2 cellular contexts compared by ENCODE assay signal in the genomic region with DNA sequence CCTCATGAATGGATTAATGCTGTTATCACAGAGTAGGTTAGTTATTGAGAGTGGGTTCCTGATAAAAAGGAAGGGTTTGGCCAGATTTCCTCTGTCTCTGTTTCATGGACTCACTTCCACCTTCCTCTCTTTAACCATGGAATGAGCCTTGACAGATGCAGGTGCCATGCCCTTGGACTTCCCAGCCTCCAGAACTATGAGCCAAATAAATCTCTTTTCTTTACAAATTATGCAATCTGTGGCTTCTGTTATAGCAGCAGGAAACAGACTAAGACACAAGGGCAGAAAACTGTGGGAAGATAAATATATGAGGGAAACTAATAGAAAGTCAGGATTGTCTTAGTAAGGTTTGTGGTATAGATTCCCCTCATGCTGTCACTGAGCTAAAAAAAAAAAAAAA.
TF ChIP-seq lines count a peak whose summit lies in the region.

No MANE protein-coding gene starts in this region.

TF ChIP-seq in GM23338, 12 proteins besides CTCF, POLR2A, EP300 and RAD21:
- no peak for TF ChIP-seq EZH2phosphoT487 (IDR thresholded peaks at IDR 0.05; ENCODE audit: unreplicated experiment)
- TF ChIP-seq, protein P1, sequence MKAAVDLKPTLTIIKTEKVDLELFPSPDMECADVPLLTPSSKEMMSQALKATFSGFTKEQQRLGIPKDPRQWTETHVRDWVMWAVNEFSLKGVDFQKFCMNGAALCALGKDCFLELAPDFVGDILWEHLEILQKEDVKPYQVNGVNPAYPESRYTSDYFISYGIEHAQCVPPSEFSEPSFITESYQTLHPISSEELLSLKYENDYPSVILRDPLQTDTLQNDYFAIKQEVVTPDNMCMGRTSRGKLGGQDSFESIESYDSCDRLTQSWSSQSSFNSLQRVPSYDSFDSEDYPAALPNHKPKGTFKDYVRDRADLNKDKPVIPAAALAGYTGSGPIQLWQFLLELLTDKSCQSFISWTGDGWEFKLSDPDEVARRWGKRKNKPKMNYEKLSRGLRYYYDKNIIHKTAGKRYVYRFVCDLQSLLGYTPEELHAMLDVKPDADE (IDR thresholded peaks at IDR 0.05): no peak
- TF ChIP-seq ZNF114 (CRISPR knock-in tag; IDR thresholded peaks at IDR 0.05): no peak
- TF ChIP-seq, protein P2, sequence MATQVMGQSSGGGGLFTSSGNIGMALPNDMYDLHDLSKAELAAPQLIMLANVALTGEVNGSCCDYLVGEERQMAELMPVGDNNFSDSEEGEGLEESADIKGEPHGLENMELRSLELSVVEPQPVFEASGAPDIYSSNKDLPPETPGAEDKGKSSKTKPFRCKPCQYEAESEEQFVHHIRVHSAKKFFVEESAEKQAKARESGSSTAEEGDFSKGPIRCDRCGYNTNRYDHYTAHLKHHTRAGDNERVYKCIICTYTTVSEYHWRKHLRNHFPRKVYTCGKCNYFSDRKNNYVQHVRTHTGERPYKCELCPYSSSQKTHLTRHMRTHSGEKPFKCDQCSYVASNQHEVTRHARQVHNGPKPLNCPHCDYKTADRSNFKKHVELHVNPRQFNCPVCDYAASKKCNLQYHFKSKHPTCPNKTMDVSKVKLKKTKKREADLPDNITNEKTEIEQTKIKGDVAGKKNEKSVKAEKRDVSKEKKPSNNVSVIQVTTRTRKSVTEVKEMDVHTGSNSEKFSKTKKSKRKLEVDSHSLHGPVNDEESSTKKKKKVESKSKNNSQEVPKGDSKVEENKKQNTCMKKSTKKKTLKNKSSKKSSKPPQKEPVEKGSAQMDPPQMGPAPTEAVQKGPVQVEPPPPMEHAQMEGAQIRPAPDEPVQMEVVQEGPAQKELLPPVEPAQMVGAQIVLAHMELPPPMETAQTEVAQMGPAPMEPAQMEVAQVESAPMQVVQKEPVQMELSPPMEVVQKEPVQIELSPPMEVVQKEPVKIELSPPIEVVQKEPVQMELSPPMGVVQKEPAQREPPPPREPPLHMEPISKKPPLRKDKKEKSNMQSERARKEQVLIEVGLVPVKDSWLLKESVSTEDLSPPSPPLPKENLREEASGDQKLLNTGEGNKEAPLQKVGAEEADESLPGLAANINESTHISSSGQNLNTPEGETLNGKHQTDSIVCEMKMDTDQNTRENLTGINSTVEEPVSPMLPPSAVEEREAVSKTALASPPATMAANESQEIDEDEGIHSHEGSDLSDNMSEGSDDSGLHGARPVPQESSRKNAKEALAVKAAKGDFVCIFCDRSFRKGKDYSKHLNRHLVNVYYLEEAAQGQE (IDR thresholded peaks at IDR 0.05; ENCODE audit: unreplicated experiment): no peak
- TF ChIP-seq ZNF331 (CRISPR knock-in tag; IDR thresholded peaks at IDR 0.05; ENCODE audit: low read depth): no peak
- TF ChIP-seq JUNB (IDR thresholded peaks at IDR 0.05; ENCODE audit: unreplicated experiment): no peak
- TF ChIP-seq NANOG (IDR thresholded peaks at IDR 0.05; ENCODE audit: borderline replicate concordance): no peak

TF ChIP-seq in H1, 55 proteins besides CTCF, POLR2A, EP300 and RAD21:
- TF ChIP-seq RXRA (IDR thresholded peaks at IDR 0.05; ENCODE audit: insufficient read depth, low read depth, low read length): no peak
- no peak for TF ChIP-seq TEAD4 (IDR thresholded peaks at IDR 0.05; ENCODE audit: low read depth, low read length)
- no peak for TF ChIP-seq RNF2 (IDR thresholded peaks at IDR 0.05; ENCODE audit: borderline replicate concordance, low read depth, low read length, missing control alignments, poor library complexity, severe bottlenecking)
- no peak for TF ChIP-seq CTBP2 (IDR thresholded peaks at IDR 0.05; ENCODE audit: borderline replicate concordance, insufficient read depth, insufficient read length, low read length)
- TF ChIP-seq NANOG (IDR thresholded peaks at IDR 0.05; ENCODE audit: insufficient read depth, low read depth, low read length, poor library complexity, severe bottlenecking): no peak
- TF ChIP-seq CBX5 (IDR thresholded peaks at IDR 0.05; ENCODE audit: low read depth, low read length): no peak
- TF ChIP-seq SRF (IDR thresholded peaks at IDR 0.05; ENCODE audit: low read depth, low read length): no peak
- no peak for TF ChIP-seq SIN3A (conservative IDR thresholded peaks at IDR 0.05 in 1 of 2, IDR thresholded peaks at IDR 0.05 in 1 of 2; ENCODE audit: low read depth in 1 of 2, low read length in 2 of 2)
- no peak for TF ChIP-seq TAF7 (optimal IDR thresholded peaks at IDR 0.05; ENCODE audit: borderline replicate concordance, low read depth, low read length)
- TF ChIP-seq JUN (IDR thresholded peaks at IDR 0.05; ENCODE audit: low read depth, low read length): no peak
- TF ChIP-seq CBX8 (IDR thresholded peaks at IDR 0.05; ENCODE audit: borderline replicate concordance, low read depth, low read length): no peak
- TF ChIP-seq CHD1 (IDR thresholded peaks at IDR 0.05; ENCODE audit: low read depth, low read length): no peak
- TF ChIP-seq CHD2 (IDR thresholded peaks at IDR 0.05; ENCODE audit: low read length): no peak
- TF ChIP-seq, protein P3, sequence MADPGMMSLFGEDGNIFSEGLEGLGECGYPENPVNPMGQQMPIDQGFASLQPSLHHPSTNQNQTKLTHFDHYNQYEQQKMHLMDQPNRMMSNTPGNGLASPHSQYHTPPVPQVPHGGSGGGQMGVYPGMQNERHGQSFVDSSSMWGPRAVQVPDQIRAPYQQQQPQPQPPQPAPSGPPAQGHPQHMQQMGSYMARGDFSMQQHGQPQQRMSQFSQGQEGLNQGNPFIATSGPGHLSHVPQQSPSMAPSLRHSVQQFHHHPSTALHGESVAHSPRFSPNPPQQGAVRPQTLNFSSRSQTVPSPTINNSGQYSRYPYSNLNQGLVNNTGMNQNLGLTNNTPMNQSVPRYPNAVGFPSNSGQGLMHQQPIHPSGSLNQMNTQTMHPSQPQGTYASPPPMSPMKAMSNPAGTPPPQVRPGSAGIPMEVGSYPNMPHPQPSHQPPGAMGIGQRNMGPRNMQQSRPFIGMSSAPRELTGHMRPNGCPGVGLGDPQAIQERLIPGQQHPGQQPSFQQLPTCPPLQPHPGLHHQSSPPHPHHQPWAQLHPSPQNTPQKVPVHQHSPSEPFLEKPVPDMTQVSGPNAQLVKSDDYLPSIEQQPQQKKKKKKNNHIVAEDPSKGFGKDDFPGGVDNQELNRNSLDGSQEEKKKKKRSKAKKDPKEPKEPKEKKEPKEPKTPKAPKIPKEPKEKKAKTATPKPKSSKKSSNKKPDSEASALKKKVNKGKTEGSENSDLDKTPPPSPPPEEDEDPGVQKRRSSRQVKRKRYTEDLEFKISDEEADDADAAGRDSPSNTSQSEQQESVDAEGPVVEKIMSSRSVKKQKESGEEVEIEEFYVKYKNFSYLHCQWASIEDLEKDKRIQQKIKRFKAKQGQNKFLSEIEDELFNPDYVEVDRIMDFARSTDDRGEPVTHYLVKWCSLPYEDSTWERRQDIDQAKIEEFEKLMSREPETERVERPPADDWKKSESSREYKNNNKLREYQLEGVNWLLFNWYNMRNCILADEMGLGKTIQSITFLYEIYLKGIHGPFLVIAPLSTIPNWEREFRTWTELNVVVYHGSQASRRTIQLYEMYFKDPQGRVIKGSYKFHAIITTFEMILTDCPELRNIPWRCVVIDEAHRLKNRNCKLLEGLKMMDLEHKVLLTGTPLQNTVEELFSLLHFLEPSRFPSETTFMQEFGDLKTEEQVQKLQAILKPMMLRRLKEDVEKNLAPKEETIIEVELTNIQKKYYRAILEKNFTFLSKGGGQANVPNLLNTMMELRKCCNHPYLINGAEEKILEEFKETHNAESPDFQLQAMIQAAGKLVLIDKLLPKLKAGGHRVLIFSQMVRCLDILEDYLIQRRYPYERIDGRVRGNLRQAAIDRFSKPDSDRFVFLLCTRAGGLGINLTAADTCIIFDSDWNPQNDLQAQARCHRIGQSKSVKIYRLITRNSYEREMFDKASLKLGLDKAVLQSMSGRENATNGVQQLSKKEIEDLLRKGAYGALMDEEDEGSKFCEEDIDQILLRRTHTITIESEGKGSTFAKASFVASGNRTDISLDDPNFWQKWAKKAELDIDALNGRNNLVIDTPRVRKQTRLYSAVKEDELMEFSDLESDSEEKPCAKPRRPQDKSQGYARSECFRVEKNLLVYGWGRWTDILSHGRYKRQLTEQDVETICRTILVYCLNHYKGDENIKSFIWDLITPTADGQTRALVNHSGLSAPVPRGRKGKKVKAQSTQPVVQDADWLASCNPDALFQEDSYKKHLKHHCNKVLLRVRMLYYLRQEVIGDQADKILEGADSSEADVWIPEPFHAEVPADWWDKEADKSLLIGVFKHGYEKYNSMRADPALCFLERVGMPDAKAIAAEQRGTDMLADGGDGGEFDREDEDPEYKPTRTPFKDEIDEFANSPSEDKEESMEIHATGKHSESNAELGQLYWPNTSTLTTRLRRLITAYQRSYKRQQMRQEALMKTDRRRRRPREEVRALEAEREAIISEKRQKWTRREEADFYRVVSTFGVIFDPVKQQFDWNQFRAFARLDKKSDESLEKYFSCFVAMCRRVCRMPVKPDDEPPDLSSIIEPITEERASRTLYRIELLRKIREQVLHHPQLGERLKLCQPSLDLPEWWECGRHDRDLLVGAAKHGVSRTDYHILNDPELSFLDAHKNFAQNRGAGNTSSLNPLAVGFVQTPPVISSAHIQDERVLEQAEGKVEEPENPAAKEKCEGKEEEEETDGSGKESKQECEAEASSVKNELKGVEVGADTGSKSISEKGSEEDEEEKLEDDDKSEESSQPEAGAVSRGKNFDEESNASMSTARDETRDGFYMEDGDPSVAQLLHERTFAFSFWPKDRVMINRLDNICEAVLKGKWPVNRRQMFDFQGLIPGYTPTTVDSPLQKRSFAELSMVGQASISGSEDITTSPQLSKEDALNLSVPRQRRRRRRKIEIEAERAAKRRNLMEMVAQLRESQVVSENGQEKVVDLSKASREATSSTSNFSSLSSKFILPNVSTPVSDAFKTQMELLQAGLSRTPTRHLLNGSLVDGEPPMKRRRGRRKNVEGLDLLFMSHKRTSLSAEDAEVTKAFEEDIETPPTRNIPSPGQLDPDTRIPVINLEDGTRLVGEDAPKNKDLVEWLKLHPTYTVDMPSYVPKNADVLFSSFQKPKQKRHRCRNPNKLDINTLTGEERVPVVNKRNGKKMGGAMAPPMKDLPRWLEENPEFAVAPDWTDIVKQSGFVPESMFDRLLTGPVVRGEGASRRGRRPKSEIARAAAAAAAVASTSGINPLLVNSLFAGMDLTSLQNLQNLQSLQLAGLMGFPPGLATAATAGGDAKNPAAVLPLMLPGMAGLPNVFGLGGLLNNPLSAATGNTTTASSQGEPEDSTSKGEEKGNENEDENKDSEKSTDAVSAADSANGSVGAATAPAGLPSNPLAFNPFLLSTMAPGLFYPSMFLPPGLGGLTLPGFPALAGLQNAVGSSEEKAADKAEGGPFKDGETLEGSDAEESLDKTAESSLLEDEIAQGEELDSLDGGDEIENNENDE (IDR thresholded peaks at IDR 0.05; ENCODE audit: insufficient replicate concordance, low read length): no peak
